Comparison of ENCODE assay signal across 8 cellular contexts in the genomic region with DNA sequence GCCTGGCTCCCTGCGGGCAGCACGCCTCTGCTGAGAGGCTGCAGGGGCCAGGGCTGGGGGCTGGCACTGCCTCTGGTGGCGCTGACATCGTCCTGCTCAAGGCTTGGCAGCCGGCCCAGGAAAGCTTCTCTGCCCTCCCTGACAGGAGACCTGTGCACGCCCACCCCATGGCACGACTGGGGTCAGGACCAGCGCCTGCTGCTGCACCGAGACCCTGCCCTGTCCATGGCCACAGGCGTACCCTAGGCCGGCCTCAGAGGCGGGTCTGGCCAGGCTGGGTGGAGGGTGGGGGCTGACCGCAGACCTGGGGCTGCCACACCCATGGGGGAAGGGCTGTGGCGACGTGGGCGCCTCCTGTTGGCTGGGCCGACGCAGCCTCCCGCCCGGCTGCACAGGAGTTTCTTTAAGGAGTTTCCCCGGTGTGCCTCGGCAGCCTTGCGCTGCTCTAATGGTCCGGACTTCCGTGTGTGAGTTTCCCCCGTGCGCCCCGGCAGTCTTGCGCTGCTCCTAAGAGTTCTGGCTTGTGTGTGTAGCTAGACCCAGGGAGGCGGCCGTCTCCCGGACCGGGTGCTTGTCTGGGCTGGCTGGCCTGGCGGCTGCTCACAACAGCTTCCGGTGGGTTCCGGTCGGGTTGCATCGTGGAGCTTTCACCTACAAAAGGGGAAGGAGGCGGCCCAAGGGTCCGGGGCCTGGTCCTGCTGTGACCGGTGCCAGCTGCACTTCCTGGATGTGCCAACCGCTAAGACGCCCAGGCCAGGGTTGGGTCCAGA. TPM values are rescaled to one million over a fixed set of nuclear protein-coding genes. Genes with fewer than 3 reads are reported as not detected.
DNase-seq lines count a peak whose midpoint lies in the region; ATAC-seq and TF ChIP-seq lines count a peak whose summit lies in the region.

No MANE protein-coding gene starts in this region.

- H3K36me3 Mint-ChIP-seq in activated CD4-positive, alpha-beta T cell treated with anti-CD3 and anti-CD28 coated beads, Interleukin-2, amount 10 ng/mL, durations not matched to agents 24 days and 14 days (ENCODE audit: low read depth): peaks cover 20% of the 10 kb centered on the region
- H3K36me3 Mint-ChIP-seq in memory B cell (peaks cover 4% of the 10 kb centered on the region), osteocyte (ENCODE audit: unreplicated experiment) (no peaks in the 10 kb centered on the region)

- DNase-seq in EH (ENCODE audit: low read depth) (peak; percentile 72), NB4 (ENCODE audit: low read depth) (peak; percentile 91), dermis blood vessel endothelial cell (peak; percentile 61), memory B cell (ENCODE audit: low spot score in 2 of 2) (peak; percentile 89 to 90), osteocyte (ENCODE audit: extremely low spot score, unreplicated experiment) (no peak)
- DNase-seq in activated CD4-positive, alpha-beta T cell treated with anti-CD3 and anti-CD28 coated beads, Interleukin-2, amount 10 ng/mL, durations not matched to agents 24 days and 14 days: peak; percentile 95
- DNase-seq in stimulated activated CD8-positive, alpha-beta memory T cell treated with anti-CD3 and anti-CD28 coated beads, Interleukin-4, amount 100 ng/mL, for 1 hour (ENCODE audit: low read depth in 2 of 2, low spot score in 1 of 2): peak; percentile 60 to 65

- peak; percentile 15 for TF ChIP-seq POLR2A in NB4 (IDR thresholded peaks at IDR 0.05; ENCODE audit: extremely low read depth, insufficient read length)

- H3K4me3 Mint-ChIP-seq in activated CD4-positive, alpha-beta T cell treated with anti-CD3 and anti-CD28 coated beads, Interleukin-2, amount 10 ng/mL, durations not matched to agents 24 days and 14 days: peak overlapping the region; percentile 93
- H3K4me3 Mint-ChIP-seq in memory B cell (peak overlapping the region; percentile 90), osteocyte (ENCODE audit: unreplicated experiment) (no peak overlapping the region)

- H3K27ac Mint-ChIP-seq in activated CD4-positive, alpha-beta T cell treated with anti-CD3 and anti-CD28 coated beads, Interleukin-2, amount 10 ng/mL, durations not matched to agents 24 days and 14 days: peak overlapping the region; percentile 98
- peak overlapping the region; percentile 100 for H3K27ac Mint-ChIP-seq in memory B cell
- no peak overlapping the region for H3K27ac Mint-ChIP-seq in osteocyte (ENCODE audit: unreplicated experiment)

- intact Hi-C loops in activated CD4-positive, alpha-beta T cell treated with anti-CD3 and anti-CD28 coated beads, Interleukin-2, amount 10 ng/mL, durations not matched to agents 24 days and 14 days (cut with micrococcal nuclease): loop anchor here (1.0 to 5.0 kb wide), 2 partner anchors 10 to 263 kb away; no protein-coding TSS in a partner anchor

- peaks cover 34% of the 10 kb centered on the region for H3K4me1 Mint-ChIP-seq in activated CD4-positive, alpha-beta T cell treated with anti-CD3 and anti-CD28 coated beads, Interleukin-2, amount 10 ng/mL, durations not matched to agents 24 days and 14 days
- H3K4me1 Mint-ChIP-seq in memory B cell: peaks cover 31% of the 10 kb centered on the region
- H3K4me1 Mint-ChIP-seq in osteocyte (ENCODE audit: unreplicated experiment): peaks cover 24% of the 10 kb centered on the region

- no peaks in the 10 kb centered on the region for H3K9me3 Mint-ChIP-seq in activated CD4-positive, alpha-beta T cell treated with anti-CD3 and anti-CD28 coated beads, Interleukin-2, amount 10 ng/mL, durations not matched to agents 24 days and 14 days
- H3K9me3 Mint-ChIP-seq in memory B cell (no peaks in the 10 kb centered on the region), osteocyte (ENCODE audit: unreplicated experiment) (no peaks in the 10 kb centered on the region)

- peak overlapping the region; percentile 56 for H3K4me3 ChIP-seq in NB4 (ENCODE audit: low read depth, low read length)

- ATAC-seq in GM21723 (IDR thresholded peaks at IDR 0.05; ENCODE audit: unreplicated experiment) (peak; percentile 43), memory B cell (ENCODE audit: low read depth) (peak; percentile 50)

- TF ChIP-seq CTCF in NB4 (IDR thresholded peaks at IDR 0.05; ENCODE audit: low read depth, low read length): peak; percentile 24
- TF ChIP-seq CTCF in osteocyte (IDR thresholded peaks at IDR 0.05): no peak

- no peaks in the 10 kb centered on the region for H3K27me3 Mint-ChIP-seq in activated CD4-positive, alpha-beta T cell treated with anti-CD3 and anti-CD28 coated beads, Interleukin-2, amount 10 ng/mL, durations not matched to agents 24 days and 14 days
- H3K27me3 Mint-ChIP-seq in memory B cell: peaks cover 1% of the 10 kb centered on the region
- no peaks in the 10 kb centered on the region for H3K27me3 Mint-ChIP-seq in osteocyte (ENCODE audit: unreplicated experiment)

RNA-seq across cellular contexts. Expression of a gene that starts 4.7 kb away (rescaled TPM):
- 94.4 and 97.4 TPM in 2 replicates for total RNA-seq in activated CD4-positive, alpha-beta T cell treated with anti-CD3 and anti-CD28 coated beads, Interleukin-2, amount 10 ng/mL, durations not matched to agents 24 days and 14 days
- total RNA-seq in dermis blood vessel endothelial cell (25.2 and 39.4 TPM in 2 replicates), osteocyte (24.3 and 25.9 TPM in 2 replicates)

RNA-seq across cellular contexts. Expression of a gene that starts 10.4 kb away (rescaled TPM):
- 24.0 and 25.2 TPM in 2 replicates for total RNA-seq in activated CD4-positive, alpha-beta T cell treated with anti-CD3 and anti-CD28 coated beads, Interleukin-2, amount 10 ng/mL, durations not matched to agents 24 days and 14 days
- total RNA-seq in dermis blood vessel endothelial cell (32.8 and 47.0 TPM in 2 replicates), osteocyte (23.9 and 25.0 TPM in 2 replicates)

RNA-seq across cellular contexts. Expression of a gene that starts 19.8 kb away (rescaled TPM):
- total RNA-seq in activated CD4-positive, alpha-beta T cell treated with anti-CD3 and anti-CD28 coated beads, Interleukin-2, amount 10 ng/mL, durations not matched to agents 24 days and 14 days: 1.4 and 1.6 TPM in 2 replicates
- total RNA-seq in dermis blood vessel endothelial cell (0.34 and 0.60 TPM in 2 replicates), osteocyte (1.5 and 1.6 TPM in 2 replicates)

RNA-seq across cellular contexts. Expression of a gene that starts 54.5 kb away (rescaled TPM):
- total RNA-seq in activated CD4-positive, alpha-beta T cell treated with anti-CD3 and anti-CD28 coated beads, Interleukin-2, amount 10 ng/mL, durations not matched to agents 24 days and 14 days: 51.1 and 51.7 TPM in 2 replicates
- total RNA-seq in dermis blood vessel endothelial cell: 28.5 and 38.1 TPM in 2 replicates
- total RNA-seq in osteocyte: 52.5 and 55.7 TPM in 2 replicates
